Comparison of ENCODE assay signal across 1 cellular context in the genomic region with DNA sequence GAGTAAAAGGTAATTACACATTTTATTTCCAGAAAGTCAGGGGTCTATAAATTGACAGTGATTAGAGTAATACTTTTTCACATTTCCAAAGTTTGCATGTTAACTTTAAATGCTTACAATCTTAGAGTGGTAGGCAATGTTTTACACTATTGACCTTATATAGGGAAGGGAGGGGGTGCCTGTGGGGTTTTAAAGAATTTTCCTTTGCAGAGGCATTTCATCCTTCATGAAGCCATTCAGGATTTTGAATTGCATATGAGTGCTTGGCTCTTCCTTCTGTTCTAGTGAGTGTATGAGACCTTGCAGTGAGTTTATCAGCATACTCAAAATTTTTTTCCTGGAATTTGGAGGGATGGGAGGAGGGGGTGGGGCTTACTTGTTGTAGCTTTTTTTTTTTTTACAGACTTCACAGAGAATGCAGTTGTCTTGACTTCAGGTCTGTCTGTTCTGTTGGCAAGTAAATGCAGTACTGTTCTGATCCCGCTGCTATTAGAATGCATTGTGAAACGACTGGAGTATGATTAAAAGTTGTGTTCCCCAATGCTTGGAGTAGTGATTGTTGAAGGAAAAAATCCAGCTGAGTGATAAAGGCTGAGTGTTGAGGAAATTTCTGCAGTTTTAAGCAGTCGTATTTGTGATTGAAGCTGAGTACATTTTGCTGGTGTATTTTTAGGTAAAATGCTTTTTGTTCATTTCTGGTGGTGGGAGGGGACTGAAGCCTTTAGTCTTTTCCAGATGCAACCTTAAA.
TF ChIP-seq lines count a peak whose summit lies in the region.

No MANE protein-coding gene starts in this region.

TF ChIP-seq in K562, 482 proteins besides CTCF, POLR2A, EP300 and RAD21 (continued from another document and continues in another):
- TF ChIP-seq, protein P1, sequence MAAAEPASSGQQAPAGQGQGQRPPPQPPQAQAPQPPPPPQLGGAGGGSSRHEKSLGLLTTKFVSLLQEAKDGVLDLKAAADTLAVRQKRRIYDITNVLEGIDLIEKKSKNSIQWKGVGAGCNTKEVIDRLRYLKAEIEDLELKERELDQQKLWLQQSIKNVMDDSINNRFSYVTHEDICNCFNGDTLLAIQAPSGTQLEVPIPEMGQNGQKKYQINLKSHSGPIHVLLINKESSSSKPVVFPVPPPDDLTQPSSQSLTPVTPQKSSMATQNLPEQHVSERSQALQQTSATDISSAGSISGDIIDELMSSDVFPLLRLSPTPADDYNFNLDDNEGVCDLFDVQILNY (CRISPR knock-in tag; IDR thresholded peaks at IDR 0.05) = 0 out of 2 replicates have a peak, but pooled peaks have one; percentile 57
- 0 out of 2 replicates have a peak, but pooled peaks have one; percentile 24 for TF ChIP-seq EP400 (IDR thresholded peaks at IDR 0.05)
- TF ChIP-seq, protein P2, sequence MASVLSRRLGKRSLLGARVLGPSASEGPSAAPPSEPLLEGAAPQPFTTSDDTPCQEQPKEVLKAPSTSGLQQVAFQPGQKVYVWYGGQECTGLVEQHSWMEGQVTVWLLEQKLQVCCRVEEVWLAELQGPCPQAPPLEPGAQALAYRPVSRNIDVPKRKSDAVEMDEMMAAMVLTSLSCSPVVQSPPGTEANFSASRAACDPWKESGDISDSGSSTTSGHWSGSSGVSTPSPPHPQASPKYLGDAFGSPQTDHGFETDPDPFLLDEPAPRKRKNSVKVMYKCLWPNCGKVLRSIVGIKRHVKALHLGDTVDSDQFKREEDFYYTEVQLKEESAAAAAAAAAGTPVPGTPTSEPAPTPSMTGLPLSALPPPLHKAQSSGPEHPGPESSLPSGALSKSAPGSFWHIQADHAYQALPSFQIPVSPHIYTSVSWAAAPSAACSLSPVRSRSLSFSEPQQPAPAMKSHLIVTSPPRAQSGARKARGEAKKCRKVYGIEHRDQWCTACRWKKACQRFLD (CRISPR knock-in tag; IDR thresholded peaks at IDR 0.05) = no peak
- TF ChIP-seq ZNF445 (CRISPR knock-in tag; IDR thresholded peaks at IDR 0.05; ENCODE audit: low read depth) = no peak
- no peak for TF ChIP-seq BHLHE40 (IDR thresholded peaks at IDR 0.05; ENCODE audit: low read length)
- TF ChIP-seq BRF2 (IDR thresholded peaks at IDR 0.05; ENCODE audit: borderline replicate concordance, insufficient read depth, insufficient read length) = no peak
- no peak for TF ChIP-seq SMAD2 (IDR thresholded peaks at IDR 0.05; ENCODE audit: low read depth, low read length)
- TF ChIP-seq ZNF224 (CRISPR knock-in tag; IDR thresholded peaks at IDR 0.05) = no peak
- TF ChIP-seq HMGN3 (IDR thresholded peaks at IDR 0.05; ENCODE audit: borderline replicate concordance, extremely low read depth, insufficient read length, low read depth, low read length) = peak; percentile 18
- no peak for TF ChIP-seq ARHGAP35 (IDR thresholded peaks at IDR 0.05; ENCODE audit: partially characterized antibody)
- no peak for TF ChIP-seq ZNF512 (tag; IDR thresholded peaks at IDR 0.05)
- no peak for TF ChIP-seq ZNF398 (CRISPR knock-in tag; IDR thresholded peaks at IDR 0.05)
- TF ChIP-seq MEF2D (tag; conservative IDR thresholded peaks at IDR 0.05; ENCODE audit: low read depth) = no peak
- TF ChIP-seq ZNF655 (CRISPR knock-in tag; IDR thresholded peaks at IDR 0.05) = 0 out of 2 replicates have a peak, but pooled peaks have one; percentile 73
- no peak for TF ChIP-seq NUFIP1 (IDR thresholded peaks at IDR 0.05; ENCODE audit: partially characterized antibody)
- no peak for TF ChIP-seq BRF1 (IDR thresholded peaks at IDR 0.05; ENCODE audit: borderline replicate concordance, extremely low read depth, insufficient read length)
- TF ChIP-seq ZC3H4 (CRISPR knock-in tag; IDR thresholded peaks at IDR 0.05; ENCODE audit: borderline replicate concordance) = peak; percentile 83; the same call in 1 of the 2 replicates
- TF ChIP-seq ZBTB7A (IDR thresholded peaks at IDR 0.05; ENCODE audit: borderline replicate concordance, control insufficient read depth, low read depth, low read length) = no peak
- TF ChIP-seq MCM7 (IDR thresholded peaks at IDR 0.05) = no peak
- no peak for TF ChIP-seq CBFA2T3 (IDR thresholded peaks at IDR 0.05)
- TF ChIP-seq MXI1 (IDR thresholded peaks at IDR 0.05; ENCODE audit: low read depth, low read length) = peak; percentile 63; the same call in 1 of the 2 replicates
- peak; percentile 37 for TF ChIP-seq STAT5A (IDR thresholded peaks at IDR 0.05; ENCODE audit: borderline replicate concordance, low read length)
- 0 out of 2 replicates have a peak, but pooled peaks have one; percentile 66 for TF ChIP-seq ZNF77 (CRISPR knock-in tag; IDR thresholded peaks at IDR 0.05)
- no peak for TF ChIP-seq ELF1 (tag; IDR thresholded peaks at IDR 0.05)
- TF ChIP-seq ZBTB17 (CRISPR knock-in tag; IDR thresholded peaks at IDR 0.05) = peak; percentile 71
- no peak for TF ChIP-seq ZNF707 (CRISPR knock-in tag; conservative IDR thresholded peaks at IDR 0.05)
- TF ChIP-seq KDM1A (IDR thresholded peaks at IDR 0.05) = no peak
- TF ChIP-seq, protein P3, sequence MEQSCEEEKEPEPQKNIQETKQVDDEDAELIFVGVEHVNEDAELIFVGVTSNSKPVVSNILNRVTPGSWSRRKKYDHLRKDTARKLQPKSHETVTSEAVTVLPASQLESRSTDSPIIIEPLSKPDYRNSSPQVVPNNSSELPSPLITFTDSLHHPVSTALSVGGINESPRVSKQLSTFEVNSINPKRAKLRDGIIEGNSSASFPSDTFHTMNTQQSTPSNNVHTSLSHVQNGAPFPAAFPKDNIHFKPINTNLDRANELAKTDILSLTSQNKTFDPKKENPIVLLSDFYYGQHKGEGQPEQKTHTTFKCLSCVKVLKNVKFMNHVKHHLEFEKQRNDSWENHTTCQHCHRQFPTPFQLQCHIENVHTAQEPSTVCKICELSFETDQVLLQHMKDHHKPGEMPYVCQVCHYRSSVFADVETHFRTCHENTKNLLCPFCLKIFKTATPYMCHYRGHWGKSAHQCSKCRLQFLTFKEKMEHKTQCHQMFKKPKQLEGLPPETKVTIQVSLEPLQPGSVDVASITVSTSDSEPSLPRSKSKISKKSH (CRISPR knock-in tag; IDR thresholded peaks at IDR 0.05) = peak; percentile 43; the same call in 1 of the 2 replicates
- no peak for TF ChIP-seq FOXK2 (conservative IDR thresholded peaks at IDR 0.05 in 1 of 2, IDR thresholded peaks at IDR 0.05 in 1 of 2; ENCODE audit: low read depth in 2 of 2)
- no peak for TF ChIP-seq JUND (IDR thresholded peaks at IDR 0.05; ENCODE audit: borderline replicate concordance, low read depth, low read length)
- TF ChIP-seq JUND (tag; IDR thresholded peaks at IDR 0.05; ENCODE audit: borderline replicate concordance, low read depth, low read length) = no peak
- TF ChIP-seq GABPA (tag; conservative IDR thresholded peaks at IDR 0.05; ENCODE audit: low read depth) = no peak
- peak; percentile 38 for TF ChIP-seq PRPF4 (IDR thresholded peaks at IDR 0.05; ENCODE audit: insufficient read depth, low read depth, low read length, poor library complexity, severe bottlenecking)
- TF ChIP-seq ARID3B (CRISPR knock-in tag; IDR thresholded peaks at IDR 0.05; ENCODE audit: borderline replicate concordance) = no peak
- TF ChIP-seq CREBBP (IDR thresholded peaks at IDR 0.05; ENCODE audit: low read depth, low read length) = no peak
- TF ChIP-seq ZFP30 (CRISPR knock-in tag; IDR thresholded peaks at IDR 0.05; ENCODE audit: borderline replicate concordance) = peak; percentile 82; the same call in 1 of the 2 replicates
- TF ChIP-seq NR3C1 (CRISPR knock-in tag; IDR thresholded peaks at IDR 0.05) = no peak
- TF ChIP-seq FOXJ3 (CRISPR knock-in tag; IDR thresholded peaks at IDR 0.05) = no peak
- no peak for TF ChIP-seq CBX5 (IDR thresholded peaks at IDR 0.05; ENCODE audit: borderline replicate concordance, low read depth)
- TF ChIP-seq, protein P4, sequence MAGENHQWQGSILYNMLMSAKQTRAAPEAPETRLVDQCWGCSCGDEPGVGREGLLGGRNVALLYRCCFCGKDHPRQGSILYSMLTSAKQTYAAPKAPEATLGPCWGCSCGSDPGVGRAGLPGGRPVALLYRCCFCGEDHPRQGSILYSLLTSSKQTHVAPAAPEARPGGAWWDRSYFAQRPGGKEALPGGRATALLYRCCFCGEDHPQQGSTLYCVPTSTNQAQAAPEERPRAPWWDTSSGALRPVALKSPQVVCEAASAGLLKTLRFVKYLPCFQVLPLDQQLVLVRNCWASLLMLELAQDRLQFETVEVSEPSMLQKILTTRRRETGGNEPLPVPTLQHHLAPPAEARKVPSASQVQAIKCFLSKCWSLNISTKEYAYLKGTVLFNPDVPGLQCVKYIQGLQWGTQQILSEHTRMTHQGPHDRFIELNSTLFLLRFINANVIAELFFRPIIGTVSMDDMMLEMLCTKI (IDR thresholded peaks at IDR 0.05; ENCODE audit: partially characterized antibody) = no peak
- TF ChIP-seq ZNF586 (CRISPR knock-in tag; conservative IDR thresholded peaks at IDR 0.05) = peak; percentile 62
- no peak for TF ChIP-seq SPI1 (IDR thresholded peaks at IDR 0.05; ENCODE audit: borderline replicate concordance, low read depth, low read length)
- TF ChIP-seq ZBTB26 (CRISPR knock-in tag; IDR thresholded peaks at IDR 0.05) = peak; percentile 40
- no peak for TF ChIP-seq ZFP91 (CRISPR knock-in tag; IDR thresholded peaks at IDR 0.05)
- no peak for TF ChIP-seq MTA2 (IDR thresholded peaks at IDR 0.05; ENCODE audit: low read depth)
